21 cellular contexts compared by ENCODE assay signal in genomic region chr15:70557506-70558258, GRCh38.
DNase-seq lines count a peak whose midpoint lies in the region; ATAC-seq and FAIRE-seq lines count a peak whose summit lies in the region.
"Had no signal": no experiment of that assay in that cellular context is flagged by ENCODE, and none has a peak within 500 bp of the region (broad histone marks: within the 10 kb centered on the region; RNA-seq: fewer than 3 reads in every experiment).

No MANE protein-coding gene starts in this region.

- no peak overlapping the region for H3K23ac ChIP-seq in neuronal stem cell (ENCODE audit: low read depth, low read length, poor library complexity)

- H3K9ac ChIP-seq in neuronal stem cell (ENCODE audit: low read depth, low read length, poor library complexity): peak overlapping the region; percentile 18

- ATAC-seq in HG03354 (IDR thresholded peaks at IDR 0.05; ENCODE audit: poor library complexity, severe bottlenecking, unreplicated experiment) (no peak), HG03342 (IDR thresholded peaks at IDR 0.05; ENCODE audit: unreplicated experiment) (no peak)
- ATAC-seq: GM12878, natural killer cell, right cardiac atrium had no signal

- no peak overlapping the region for H2BK12ac ChIP-seq in neuronal stem cell (ENCODE audit: low read length)

- H3K18ac ChIP-seq in neuronal stem cell (ENCODE audit: low read length): peak overlapping the region; percentile 15

- no peak overlapping the region for H3K27ac ChIP-seq in neuronal stem cell (replicated peaks; ENCODE audit: low read length)
- H3K27ac ChIP-seq: C4-2B, epithelial cell of prostate, heart right ventricle had no signal

- peaks cover 4% of the 10 kb centered on the region for H3K79me1 ChIP-seq in neuronal stem cell (ENCODE audit: low read depth, low read length)

- peak; percentile 15 for DNase-seq in NCI-H2196 (lab: John Stamatoyannopoulos, UW; ENCODE audit: unreplicated experiment)
- no peak for DNase-seq in NCI-H2196 treated with DMSO at 0.1 percent for 48 hours (lab: John Stamatoyannopoulos, UW; ENCODE audit: unreplicated experiment)
- DNase-seq in COLO668 (lab: John Stamatoyannopoulos, UW; ENCODE audit: unreplicated experiment): peak; percentile 45
- peak; percentile 49 for DNase-seq in NCI-H1694 treated with DMSO at 0.1 percent for 48 hours (lab: John Stamatoyannopoulos, UW)
- no peak for DNase-seq in neuronal stem cell (ENCODE audit: low spot score)
- no peak for DNase-seq in GM19239 (ENCODE audit: insufficient read length, low spot score)
- DNase-seq: activated CD4-positive, CD25-positive, alpha-beta regulatory T cell treated with anti-CD3 and anti-CD28 coated beads, Interleukin-2, amount 50 U/mL, for 72 hours; DMS79; heart right ventricle; MV-4-11; natural killer cell; NCI-H748 treated with DMSO at 0.1 percent for 48 hours; right cardiac atrium; SIG-M5; stimulated activated CD4-positive, alpha-beta T cell treated with anti-CD3 and anti-CD28 coated beads, Interleukin-12 subunit alpha, Interleukin-12 subunit beta, amount 100 ng/mL, for 4 hours; stimulated activated CD4-positive, alpha-beta T cell treated with anti-CD3 and anti-CD28 coated beads, Interleukin-4, amount 100 ng/mL, for 4 hours had no signal

- no peak overlapping the region for H2BK120ac ChIP-seq in neuronal stem cell (ENCODE audit: low read depth, low read length)

- no peak overlapping the region for H4K91ac ChIP-seq in neuronal stem cell (ENCODE audit: low read depth, low read length, poor library complexity)

- no peak overlapping the region for H3K4ac ChIP-seq in neuronal stem cell (ENCODE audit: low read length)

- peak overlapping the region; percentile 60 for H2AK5ac ChIP-seq in neuronal stem cell (ENCODE audit: low read depth, low read length)

- H3K9me3 ChIP-seq in neuronal stem cell (replicated peaks in 1 of 2; ENCODE audit: control insufficient read depth in 2 of 2, insufficient read depth in 1 of 2, low read depth in 1 of 2, low read length in 2 of 2): peaks cover 0 to 5% of the 10 kb centered on the region in 2 donors
- H3K9me3 ChIP-seq: heart right ventricle had no signal

- no peak overlapping the region for H4K8ac ChIP-seq in neuronal stem cell (ENCODE audit: low read depth, low read length)

- no CpG with 5 or more reads among the region's 3 CpGs for WGBS in neuronal stem cell (ENCODE audit: extremely low coverage in 2 of 2, insufficient read length in 2 of 2, insufficient replicate concordance in 1 of 2), 2 donors

- no peak for FAIRE-seq in GM19239 (lab: Jason Lieb, UNC)
- FAIRE-seq: GM12878 had no signal

- no peak overlapping the region for H2BK15ac ChIP-seq in neuronal stem cell (ENCODE audit: low read length)

- peaks cover 0 to 7% (median 0%) of the 10 kb centered on the region in 3 experiments for H3K27me3 ChIP-seq in neuronal stem cell (ENCODE audit: control insufficient read depth in 3 of 3, insufficient read depth in 3 of 3, low read depth in 1 of 3, low read length in 3 of 3)

- H2AFZ ChIP-seq in neuronal stem cell (ENCODE audit: low read length): no peak overlapping the region

- H3K14ac ChIP-seq in neuronal stem cell (ENCODE audit: low read length): no peak overlapping the region

- H3K4me1 ChIP-seq in neuronal stem cell (ENCODE audit: control insufficient read depth in 2 of 2, insufficient read depth in 1 of 2, low read depth in 1 of 2, low read length in 2 of 2): peaks cover 0 to 14% of the 10 kb centered on the region in 2 donors

- H3K4me2 ChIP-seq in neuronal stem cell (ENCODE audit: insufficient read depth, low read length, poor library complexity, severe bottlenecking): no peak overlapping the region

- peaks cover 0 to 3% of the 10 kb centered on the region in 2 donors for H3K36me3 ChIP-seq in neuronal stem cell (replicated peaks in 1 of 2; ENCODE audit: control insufficient read depth in 2 of 2, insufficient read depth in 2 of 2, low read length in 2 of 2)
- H3K36me3 ChIP-seq: heart right ventricle had no signal

- H2BK5ac ChIP-seq in neuronal stem cell (ENCODE audit: low read length): no peak overlapping the region

- H3K4me3 ChIP-seq in neuronal stem cell (ENCODE audit: low read length in 2 of 2): no peak overlapping the region
- H3K4me3 ChIP-seq: GM12878, heart right ventricle had no signal

Comparison
In these comparisons a context has a peak if more than half of its experiments do, and no peak if none do; other contexts are left out.
1. DNase-seq: peak in NCI-H2196 (single experiment), COLO668 (single experiment) and NCI-H1694 treated with DMSO at 0.1 percent for 48 hours (single experiment); none in NCI-H2196 treated with DMSO at 0.1 percent for 48 hours (single experiment), neuronal stem cell (single experiment) and GM19239 (single experiment).